In genomic region chr4:185086053-185086452, GRCh38 we compare ENCODE assay signal across 1 cellular context.
TF ChIP-seq lines count a peak whose summit lies in the region.

No MANE protein-coding gene starts in this region.

TF ChIP-seq in PFSK-1, 5 proteins besides CTCF, POLR2A, EP300 and RAD21 (continued from another document):
- peak; percentile 33 to 67; a peak in 1 of 4 replicates for TF ChIP-seq REST (IDR thresholded peaks at IDR 0.05; ENCODE audit: insufficient read depth in 1 of 2, low read depth in 2 of 2, low read length in 2 of 2)
TF ChIP-seq in PFSK-1: peak in this region for 1.
